Comparison of ENCODE assay signal across 25 cellular contexts in genomic region chr21:34004984-34005383, GRCh38.
A peak's percentile ranks its signal among the peaks of the same experiment; 100 is the strongest.
DNase-seq lines count a peak whose midpoint lies in the region; ATAC-seq and TF ChIP-seq lines count a peak whose summit lies in the region.
"Had no signal": no experiment of that assay in that cellular context is flagged by ENCODE, and none has a peak within 500 bp of the region (broad histone marks: within the 10 kb centered on the region; RNA-seq: fewer than 3 reads in every experiment).

No MANE protein-coding gene starts in this region.

- H3K9me3 ChIP-seq in fibroblast of lung (ENCODE audit: control insufficient read depth, insufficient read depth, low read depth, low read length) (no peaks in the 10 kb centered on the region), osteoblast (ENCODE audit: low read depth, low read length) (no peaks in the 10 kb centered on the region), uterus (no peaks in the 10 kb centered on the region)
- H3K9me3 ChIP-seq: stomach had no signal

- H4K20me1 ChIP-seq in fibroblast of lung (ENCODE audit: control insufficient read depth, extremely low read depth, insufficient read depth, low read length) = no peaks in the 10 kb centered on the region
- H4K20me1 ChIP-seq in osteoblast (ENCODE audit: insufficient read depth, low read length) = no peaks in the 10 kb centered on the region

- no peak overlapping the region for H3K4me3 ChIP-seq in fibroblast of lung (replicated peaks in 1 of 4; ENCODE audit: control extremely low read depth in 1 of 4, insufficient read depth in 1 of 4, low read depth in 3 of 4, low read length in 4 of 4)
- peak overlapping the region; percentile 41 for H3K4me3 ChIP-seq in osteoblast (ENCODE audit: insufficient read depth, low read length)
- no peak overlapping the region for H3K4me3 ChIP-seq in uterus
- H3K4me3 ChIP-seq: smooth muscle cell, stomach had no signal

- H3K4me2 ChIP-seq in fibroblast of lung (ENCODE audit: extremely low read depth, insufficient read depth, low read length) (peak overlapping the region; percentile 48), osteoblast (ENCODE audit: insufficient read depth, low read length) (peak overlapping the region; percentile 56)
- H3K4me2 ChIP-seq: smooth muscle cell had no signal

- H3K79me2 ChIP-seq in fibroblast of lung (ENCODE audit: control insufficient read depth, insufficient read depth, low read length) (no peaks in the 10 kb centered on the region), osteoblast (ENCODE audit: insufficient read depth, low read length) (no peaks in the 10 kb centered on the region)

- TF ChIP-seq CTCF in fibroblast of lung (conservative IDR thresholded peaks at IDR 0.05 in 1 of 2, IDR thresholded peaks at IDR 0.05 in 1 of 2; ENCODE audit: low read depth in 1 of 2, low read length in 2 of 2) (no peak), osteoblast (IDR thresholded peaks at IDR 0.05; ENCODE audit: extremely low read depth, low read depth, low read length) (no peak), uterus (IDR thresholded peaks at IDR 0.05) (no peak)

- H3K4me1 ChIP-seq in fibroblast of lung (ENCODE audit: control insufficient read depth, extremely low read depth, insufficient read depth, low read length) (peaks cover 2% of the 10 kb centered on the region), osteoblast (ENCODE audit: insufficient read depth, low read length) (peaks cover 14% of the 10 kb centered on the region), uterus (no peaks in the 10 kb centered on the region)

- H3K27me3 ChIP-seq in fibroblast of lung (ENCODE audit: control insufficient read depth, insufficient read depth, low read length) = no peaks in the 10 kb centered on the region
- no peaks in the 10 kb centered on the region for H3K27me3 ChIP-seq in osteoblast (ENCODE audit: insufficient read depth, low read length)
- no peaks in the 10 kb centered on the region for H3K27me3 ChIP-seq in uterus
- H3K27me3 ChIP-seq: stomach had no signal

- H3K27ac ChIP-seq in fibroblast of lung (ENCODE audit: insufficient read depth, low read length) (no peak overlapping the region), osteoblast (ENCODE audit: low read depth, low read length) (peak overlapping the region; percentile 52), uterus (peak overlapping the region; percentile 53 to 59)
- H3K27ac ChIP-seq: 22Rv1 had no signal

- no peak for TF ChIP-seq POLR2A in uterus (IDR thresholded peaks at IDR 0.05)

- DNase-seq in DMS 273 (lab: John Stamatoyannopoulos, UW; ENCODE audit: unreplicated experiment) (peak; percentile 21), DMS 273 treated with DMSO at 0.1 percent for 48 hours (lab: John Stamatoyannopoulos, UW) (no peak), fibroblast of lung (ENCODE audit: low read depth in 2 of 2) (peak in 1 of 2 donors; percentile 32), osteoblast (ENCODE audit: insufficient read length, low spot score, missing footprints) (no peak), uterus (peak; percentile 22 to 35), T-helper 2 cell (no peak)
- DNase-seq in activated naive CD4-positive, alpha-beta T cell treated with Interleukin-2 at 50 U/mL for 16 hours = no peak
- DNase-seq: activated CD4-positive, alpha-beta memory T cell treated with anti-CD3 and anti-CD28 coated beads, Interleukin-2, amount 10 ng/mL, durations not matched to agents 7 days and 5 days; activated CD4-positive, alpha-beta T cell treated with anti-CD3 and anti-CD28 coated beads for 1 hour; activated CD8-positive, alpha-beta memory T cell treated with anti-CD3 and anti-CD28 coated beads, Interleukin-2, amount 50 U/mL, for 48 hours; CD4-positive, CD25-positive, alpha-beta regulatory T cell; central memory CD4-positive, alpha-beta T cell; H9; KG1; naive thymus-derived CD8-positive, alpha-beta T cell; NCI-H1436; NCI-H2081 treated with DMSO at 0.1 percent for 48 hours; OCI-M1; stimulated activated CD4-positive, alpha-beta T cell treated with anti-CD3 and anti-CD28 coated beads, Interleukin-1b, Interleukin-23, amount 100 ng/mL, for 48 hours; stomach; T-helper 17 cell had no signal

- H3K36me3 ChIP-seq in fibroblast of lung (ENCODE audit: control insufficient read depth, insufficient read depth, low read length) (no peaks in the 10 kb centered on the region), osteoblast (ENCODE audit: insufficient read depth, low read length) (no peaks in the 10 kb centered on the region), uterus (no peaks in the 10 kb centered on the region)
- H3K36me3 ChIP-seq: stomach had no signal

- intact Hi-C loops in uterus (cut with DNase I; ENCODE audit: low total_unique reads) = no loop called here

- no peak overlapping the region for H3K9ac ChIP-seq in fibroblast of lung (ENCODE audit: insufficient read depth, low read length)

- ATAC-seq in HG02870 (IDR thresholded peaks at IDR 0.05; ENCODE audit: unreplicated experiment) = no peak
- ATAC-seq: naive thymus-derived CD8-positive, alpha-beta T cell; SK-N-SH treated with all-trans-retinoic acid at 6 μM for 48 hours; T-helper 17 cell had no signal

- H2AFZ ChIP-seq in fibroblast of lung (ENCODE audit: low read length) = no peak overlapping the region
- H2AFZ ChIP-seq in osteoblast (ENCODE audit: low read length) = peak overlapping the region; percentile 11

Comparison
In these comparisons a context has a peak if more than half of its experiments do, and no peak if none do; other contexts are left out.
1. DNase-seq: peak in DMS 273 (single experiment) and uterus (2 of 2); none in DMS 273 treated with DMSO at 0.1 percent for 48 hours (single experiment), osteoblast (single experiment), activated naive CD4-positive, alpha-beta T cell treated with Interleukin-2 at 50 U/mL for 16 hours (single experiment) and T-helper 2 cell (0 of 5).